In genomic region chr12:50690923-50691322, GRCh38 we compare ENCODE assay signal across 15 cellular contexts.
DNase-seq lines count a peak whose midpoint lies in the region; ATAC-seq and TF ChIP-seq lines count a peak whose summit lies in the region.
"Had no signal": no experiment of that assay in that cellular context is flagged by ENCODE, and none has a peak within 500 bp of the region (broad histone marks: within the 10 kb centered on the region; RNA-seq: fewer than 3 reads in every experiment).

No MANE protein-coding gene starts in this region.

- peaks cover 0 to 23% (median 7%) of the 10 kb centered on the region in 4 donors for H3K4me1 ChIP-seq in tibial nerve
- H3K4me1 ChIP-seq: A549, upper lobe of right lung had no signal

- peak overlapping the region; percentile 6 for H3K27ac Mint-ChIP-seq in activated T-cell treated with anti-CD3 and anti-CD28 coated beads, Interleukin-2, amount 50 U/mL, for 24 hours
- H3K27ac Mint-ChIP-seq in activated CD4-positive, alpha-beta T cell treated with anti-CD3 and anti-CD28 coated beads, Interleukin-2, amount 10 ng/mL, durations not matched to agents 7 days and 5 days, result no peak overlapping the region
- H3K27ac Mint-ChIP-seq: activated B cell treated with CpG ODN at 0.5 μM for 24 hours had no signal

- H3K4me3 Mint-ChIP-seq in activated T-cell treated with anti-CD3 and anti-CD28 coated beads, Interleukin-2, amount 50 U/mL, for 24 hours, result no peak overlapping the region
- no peak overlapping the region for H3K4me3 Mint-ChIP-seq in activated T-cell treated with anti-CD3 and anti-CD28 coated beads, Interleukin-2, amount 50 U/mL, for 4 hours
- H3K4me3 Mint-ChIP-seq in activated CD4-positive, alpha-beta T cell treated with anti-CD3 and anti-CD28 coated beads, Interleukin-2, amount 10 ng/mL, durations not matched to agents 7 days and 5 days, result no peak overlapping the region
- H3K4me3 Mint-ChIP-seq: activated B cell treated with CpG ODN at 0.5 μM for 24 hours had no signal

- no peak for TF ChIP-seq POLR2A in tibial nerve (IDR thresholded peaks at IDR 0.05)

- TF ChIP-seq EP300 in tibial nerve (IDR thresholded peaks at IDR 0.05), result peak; percentile 77 to 80

- peak overlapping the region; percentile 61 to 89 (median 77) for H3K27ac ChIP-seq in tibial nerve
- H3K27ac ChIP-seq: A549, SJCRH30, upper lobe of right lung had no signal

- TF ChIP-seq CTCF in tibial nerve (IDR thresholded peaks at IDR 0.05), result no peak

- no peaks in the 10 kb centered on the region for H3K9me3 ChIP-seq in tibial nerve
- H3K9me3 ChIP-seq: A549, SJCRH30, upper lobe of right lung had no signal

- H3K36me3 ChIP-seq in tibial nerve, result peaks cover 0 to 66% (median under 1%) of the 10 kb centered on the region in 3 donors

- CTCF ChIA-PET in activated CD4-positive, alpha-beta T cell treated with anti-CD3 and anti-CD28 coated beads, Interleukin-2, amount 10 ng/mL, durations not matched to agents 7 days and 5 days (lab: Charles Lee), result interaction anchor here (1.4 kb wide), 1 partner anchor 9 kb away, joined by 7 read pairs; no protein-coding TSS in a partner anchor

- no peaks in the 10 kb centered on the region for H3K27me3 Mint-ChIP-seq in activated T-cell treated with anti-CD3 and anti-CD28 coated beads, Interleukin-2, amount 50 U/mL, for 24 hours
- no peaks in the 10 kb centered on the region for H3K27me3 Mint-ChIP-seq in activated T-cell treated with anti-CD3 and anti-CD28 coated beads, Interleukin-2, amount 50 U/mL, for 4 hours (ENCODE audit: low read depth)
- no peaks in the 10 kb centered on the region for H3K27me3 Mint-ChIP-seq in activated CD4-positive, alpha-beta T cell treated with anti-CD3 and anti-CD28 coated beads, Interleukin-2, amount 10 ng/mL, durations not matched to agents 7 days and 5 days
- H3K27me3 Mint-ChIP-seq: activated B cell treated with CpG ODN at 0.5 μM for 24 hours had no signal

- no peaks in the 10 kb centered on the region for H3K9me3 Mint-ChIP-seq in activated T-cell treated with anti-CD3 and anti-CD28 coated beads, Interleukin-2, amount 50 U/mL, for 24 hours
- no peaks in the 10 kb centered on the region for H3K9me3 Mint-ChIP-seq in activated T-cell treated with anti-CD3 and anti-CD28 coated beads, Interleukin-2, amount 50 U/mL, for 4 hours
- no peaks in the 10 kb centered on the region for H3K9me3 Mint-ChIP-seq in activated CD4-positive, alpha-beta T cell treated with anti-CD3 and anti-CD28 coated beads, Interleukin-2, amount 10 ng/mL, durations not matched to agents 7 days and 5 days
- H3K9me3 Mint-ChIP-seq: activated B cell treated with CpG ODN at 0.5 μM for 24 hours had no signal

- no peak for DNase-seq in activated T-cell treated with anti-CD3 and anti-CD28 coated beads, Interleukin-2, amount 50 U/mL, for 24 hours
- DNase-seq in activated T-cell treated with anti-CD3 and anti-CD28 coated beads, Interleukin-2, amount 50 U/mL, for 4 hours, result no peak
- DNase-seq in dermis microvascular lymphatic vessel endothelial cell (ENCODE audit: low read depth in 2 of 2) (peak; percentile 48 to 53), left colon (no peak), tibial nerve (ENCODE audit: low spot score in 2 of 2) (peak; percentile 23 to 33)
- no peak for DNase-seq in activated CD4-positive, alpha-beta T cell treated with anti-CD3 and anti-CD28 coated beads, Interleukin-2, amount 10 ng/mL, durations not matched to agents 7 days and 5 days
- DNase-seq in activated CD8-positive, alpha-beta memory T cell treated with anti-CD3 and anti-CD28 coated beads for 24 hours, result no peak
- DNase-seq: activated B cell treated with CpG ODN at 0.5 μM for 24 hours, activated gamma-delta T cell treated with Interleukin-2 at 50 U/mL for 16 hours, EL, NCI-H345, upper lobe of right lung had no signal

- 13 to 17% methylated on average over 3 of the region's 3 CpGs for whole genome bisulfite sequencing in tibial nerve, 2 donors

- intact Hi-C loops in left colon (cut with DNase I, micrococcal nuclease), result no loop called here

- H3K4me3 ChIP-seq in tibial nerve, result no peak overlapping the region
- H3K4me3 ChIP-seq: A549, SJCRH30, upper lobe of right lung had no signal

- POLR2A ChIA-PET in activated CD4-positive, alpha-beta T cell treated with anti-CD3 and anti-CD28 coated beads, Interleukin-2, amount 10 ng/mL, durations not matched to agents 7 days and 5 days (lab: Charles Lee), result no interaction called here

- no peaks in the 10 kb centered on the region for H3K4me1 Mint-ChIP-seq in activated T-cell treated with anti-CD3 and anti-CD28 coated beads, Interleukin-2, amount 50 U/mL, for 24 hours (ENCODE audit: low read depth)
- H3K4me1 Mint-ChIP-seq in activated T-cell treated with anti-CD3 and anti-CD28 coated beads, Interleukin-2, amount 50 U/mL, for 4 hours (ENCODE audit: low read depth), result no peaks in the 10 kb centered on the region
- no peaks in the 10 kb centered on the region for H3K4me1 Mint-ChIP-seq in activated CD4-positive, alpha-beta T cell treated with anti-CD3 and anti-CD28 coated beads, Interleukin-2, amount 10 ng/mL, durations not matched to agents 7 days and 5 days
- H3K4me1 Mint-ChIP-seq: activated B cell treated with CpG ODN at 0.5 μM for 24 hours had no signal

- peaks cover 81% of the 10 kb centered on the region for H3K36me3 Mint-ChIP-seq in activated T-cell treated with anti-CD3 and anti-CD28 coated beads, Interleukin-2, amount 50 U/mL, for 24 hours (ENCODE audit: low read depth)
- H3K36me3 Mint-ChIP-seq in activated T-cell treated with anti-CD3 and anti-CD28 coated beads, Interleukin-2, amount 50 U/mL, for 4 hours (ENCODE audit: insufficient read depth), result peaks cover 36% of the 10 kb centered on the region
- H3K36me3 Mint-ChIP-seq in activated CD4-positive, alpha-beta T cell treated with anti-CD3 and anti-CD28 coated beads, Interleukin-2, amount 10 ng/mL, durations not matched to agents 7 days and 5 days (ENCODE audit: low read depth), result peaks cover 29% of the 10 kb centered on the region

- H3K27me3 ChIP-seq in tibial nerve, result no peaks in the 10 kb centered on the region
- H3K27me3 ChIP-seq: SJCRH30, upper lobe of right lung had no signal

- ATAC-seq in activated T-cell treated with anti-CD3 and anti-CD28 coated beads, Interleukin-2, amount 50 U/mL, for 4 hours, result no peak
- peak; percentile 51 for ATAC-seq in left colon
- ATAC-seq in GM19351 (IDR thresholded peaks at IDR 0.05; ENCODE audit: unreplicated experiment), result no peak
- ATAC-seq: A549, upper lobe of right lung had no signal

Comparison
In these comparisons a context has a peak if more than half of its experiments do, and no peak if none do; other contexts are left out.
1. DNase-seq: peak in dermis microvascular lymphatic vessel endothelial cell (2 of 2) and tibial nerve (2 of 2); none in activated T-cell treated with anti-CD3 and anti-CD28 coated beads, Interleukin-2, amount 50 U/mL, for 24 hours (single experiment), activated T-cell treated with anti-CD3 and anti-CD28 coated beads, Interleukin-2, amount 50 U/mL, for 4 hours (single experiment), left colon (0 of 2), activated CD4-positive, alpha-beta T cell treated with anti-CD3 and anti-CD28 coated beads, Interleukin-2, amount 10 ng/mL, durations not matched to agents 7 days and 5 days (single experiment) and activated CD8-positive, alpha-beta memory T cell treated with anti-CD3 and anti-CD28 coated beads for 24 hours (single experiment).